In genomic region chr12:1665366-1665765, GRCh38 we compare ENCODE assay signal across 20 cellular contexts. TPM values are rescaled to one million over a fixed set of nuclear protein-coding genes. Genes with fewer than 3 reads are reported as not detected.
A peak's percentile ranks its signal among the peaks of the same experiment; 100 is the strongest.
DNase-seq lines count a peak whose midpoint lies in the region; ATAC-seq, FAIRE-seq and TF ChIP-seq lines count a peak whose summit lies in the region.
"Had no signal": no experiment of that assay in that cellular context is flagged by ENCODE, and none has a peak within 500 bp of the region (broad histone marks: within the 10 kb centered on the region; RNA-seq: fewer than 3 reads in every experiment).

No MANE protein-coding gene starts in this region.

- no peak overlapping the region for H3K4me3 Mint-ChIP-seq in HFFc6
- H3K4me3 Mint-ChIP-seq: activated CD8-positive, alpha-beta T cell treated with anti-CD3 and anti-CD28 coated beads for 36 hours had no signal

- ATAC-seq in A549: no peak
- ATAC-seq in gastrocnemius medialis: no peak
- ATAC-seq in psoas muscle: no peak
- ATAC-seq in HG02973 (IDR thresholded peaks at IDR 0.05; ENCODE audit: unreplicated experiment): no peak
- no peak for ATAC-seq in GM19328 (IDR thresholded peaks at IDR 0.05; ENCODE audit: unreplicated experiment)
- ATAC-seq in foreskin keratinocyte: no peak
- ATAC-seq: activated CD8-positive, alpha-beta T cell treated with anti-CD3 and anti-CD28 coated beads for 36 hours had no signal

- no peak for TF ChIP-seq EP300 in A549 (IDR thresholded peaks at IDR 0.05)

- H3K4me1 Mint-ChIP-seq in HFFc6 (ENCODE audit: low read depth): peaks cover 28% of the 10 kb centered on the region

- WGBS in A549 (ENCODE audit: missing lambda C conversion rate): 88% methylated on average over 2 of the region's 2 CpGs
- WGBS in psoas muscle, 3 donors: 85 to 91% (median 91%) methylated on average over 2 of the region's 2 CpGs

- no peak overlapping the region for H3K4me2 ChIP-seq in A549
- H3K4me2 ChIP-seq: SK-N-SH had no signal

- H3K4me3 ChIP-seq in A549 (no peak overlapping the region), colonic mucosa (no peak overlapping the region), gastrocnemius medialis (no peak overlapping the region), psoas muscle (no peak overlapping the region)
- H3K4me3 ChIP-seq: thoracic aorta had no signal

- no peaks in the 10 kb centered on the region; the same call in 1 of the 2 replicates for H3K9me3 Mint-ChIP-seq in HFFc6
- H3K9me3 Mint-ChIP-seq: nephron had no signal

- CTCF ChIA-PET in A549 (lab: Yijun Ruan, JAX): interaction anchor here (0.9 to 1.7 kb wide), 5 partner anchors 13 to 274 kb away, joined by 3 to 9 read pairs (median 4); no protein-coding TSS in a partner anchor

- in situ Hi-C loops in gastrocnemius medialis (cut with MboI; ENCODE audit: low sequenced_read_pairs in 4 of 4): no loop called here

- H3K36me3 Mint-ChIP-seq in HFFc6 (ENCODE audit: low read depth): peaks cover 4% of the 10 kb centered on the region; the same call in 1 of the 2 replicates

- 0 out of 6 replicates have a peak overlapping the region, but pooled peaks of 1 of the 2 experiments have one; percentile 8 for H3K27ac ChIP-seq in A549
- H3K27ac ChIP-seq in colonic mucosa: peak overlapping the region; percentile 29
- H3K27ac ChIP-seq in gastrocnemius medialis: peak overlapping the region in 3 of 4 donors; percentile 16 to 65 (median 33)
- no peak overlapping the region for H3K27ac ChIP-seq in psoas muscle
- H3K27ac ChIP-seq in foreskin keratinocyte: no peak overlapping the region
- H3K27ac ChIP-seq: RWPE1 had no signal

- no peak for TF ChIP-seq RAD21 in A549 (conservative IDR thresholded peaks at IDR 0.05 in 1 of 2, IDR thresholded peaks at IDR 0.05 in 1 of 2)

- TF ChIP-seq CTCF in A549 (IDR thresholded peaks at IDR 0.05): no peak
- no peak for TF ChIP-seq CTCF in HFFc6 (IDR thresholded peaks at IDR 0.05)
- no peak for TF ChIP-seq CTCF in colonic mucosa (IDR thresholded peaks at IDR 0.05)
- no peak for TF ChIP-seq CTCF in gastrocnemius medialis (IDR thresholded peaks at IDR 0.05 in 4 of 5, conservative IDR thresholded peaks at IDR 0.05 in 1 of 5)
- no peak for TF ChIP-seq CTCF in psoas muscle (IDR thresholded peaks at IDR 0.05)
- TF ChIP-seq CTCF in foreskin keratinocyte (conservative IDR thresholded peaks at IDR 0.05): no peak

- intact Hi-C loops in colonic mucosa (cut with DNase I) (no loop called here), gastrocnemius medialis (cut with DNase I; ENCODE audit: low total_unique reads) (no loop called here), psoas muscle (cut with DNase I) (no loop called here)

- no peak overlapping the region for H3K9ac ChIP-seq in colonic mucosa (ENCODE audit: low read depth in 2 of 2, low read length in 2 of 2)
- H3K9ac ChIP-seq: SK-N-SH had no signal

- TF ChIP-seq POLR2A in A549 (IDR thresholded peaks at IDR 0.05; ENCODE audit: low read length): no peak
- TF ChIP-seq POLR2A in gastrocnemius medialis (IDR thresholded peaks at IDR 0.05): no peak

- H3K36me3 ChIP-seq in colonic mucosa: no peaks in the 10 kb centered on the region
- no peaks in the 10 kb centered on the region for H3K36me3 ChIP-seq in gastrocnemius medialis
- H3K36me3 ChIP-seq in psoas muscle (ENCODE audit: insufficient read depth in 1 of 2, low read depth in 1 of 2): no peaks in the 10 kb centered on the region
- H3K36me3 ChIP-seq: BE2C, thoracic aorta had no signal

- H3K9me3 ChIP-seq in A549 (no peaks in the 10 kb centered on the region), colonic mucosa (no peaks in the 10 kb centered on the region), gastrocnemius medialis (no peaks in the 10 kb centered on the region), psoas muscle (no peaks in the 10 kb centered on the region)
- H3K9me3 ChIP-seq: BE2C, SK-N-SH, thoracic aorta had no signal

- DNase-seq in A549 (ENCODE audit: low read depth in 1 of 2, low spot score in 1 of 2) (no peak), HFFc6 (no peak), colonic mucosa (no peak), gastrocnemius medialis (no peak), psoas muscle (no peak), foreskin keratinocyte (no peak)
- DNase-seq: activated CD8-positive, alpha-beta T cell treated with anti-CD3 and anti-CD28 coated beads for 36 hours; amygdala; BE2C; DMS153; KG1; NCI-H526; SK-N-SH; T1000 had no signal

- peak overlapping the region; percentile 4; the same call in 1 of the 2 replicates for H3K27ac Mint-ChIP-seq in HFFc6
- H3K27ac Mint-ChIP-seq: activated CD8-positive, alpha-beta T cell treated with anti-CD3 and anti-CD28 coated beads for 36 hours; progenitor cell of endocrine pancreas had no signal

- POLR2A ChIA-PET in A549 (lab: Yijun Ruan, JAX): interaction anchor here (0.6 kb wide), 1 partner anchor 13 kb away, joined by 3 read pairs; no protein-coding TSS in a partner anchor

- H3K4me1 ChIP-seq in A549 (peaks cover 19% of the 10 kb centered on the region; the same call in 2 of the 3 replicates), colonic mucosa (peaks cover 3% of the 10 kb centered on the region), gastrocnemius medialis (peaks cover 3 to 17% of the 10 kb centered on the region in 2 donors), psoas muscle (peaks cover 12% of the 10 kb centered on the region), foreskin keratinocyte (peaks cover 8% of the 10 kb centered on the region)
- H3K4me1 ChIP-seq: BE2C had no signal

- FAIRE-seq in A549 (lab: Jason Lieb, UNC): no peak

- H3K27me3 Mint-ChIP-seq in HFFc6 (ENCODE audit: insufficient read depth): peaks cover 23% of the 10 kb centered on the region
- H3K27me3 Mint-ChIP-seq: activated CD8-positive, alpha-beta T cell treated with anti-CD3 and anti-CD28 coated beads for 36 hours had no signal

- no peaks in the 10 kb centered on the region for H3K27me3 ChIP-seq in colonic mucosa
- H3K27me3 ChIP-seq in gastrocnemius medialis: peaks cover 0 to 3% (median 0%) of the 10 kb centered on the region in 3 donors
- peaks cover 0 to 3% (median 0%) of the 10 kb centered on the region in 3 donors for H3K27me3 ChIP-seq in psoas muscle (ENCODE audit: insufficient read depth in 3 of 3, low read length in 2 of 3)
- no peaks in the 10 kb centered on the region for H3K27me3 ChIP-seq in foreskin keratinocyte
- H3K27me3 ChIP-seq: BE2C had no signal

TF ChIP-seq in A549, 52 proteins besides CTCF, POLR2A, EP300 and RAD21:
- peak; percentile 73; the same call in 1 of the 2 replicates for TF ChIP-seq NFE2L2 (conservative IDR thresholded peaks at IDR 0.05; ENCODE audit: low read length)
- TF ChIP-seq MAFK (IDR thresholded peaks at IDR 0.05; ENCODE audit: partially characterized antibody): peak; percentile 86
- no peak for TF ChIP-seq CBX2 (IDR thresholded peaks at IDR 0.05; ENCODE audit: borderline replicate concordance, low read depth)
- no peak for TF ChIP-seq HOXB5 (CRISPR knock-in tag; IDR thresholded peaks at IDR 0.05)
- TF ChIP-seq RNF2 (IDR thresholded peaks at IDR 0.05; ENCODE audit: borderline replicate concordance, low read depth): no peak

RNA-seq across cellular contexts. Expression of gene ADIPOR2, which starts 25.5 kb away (rescaled TPM):
- polyA plus RNA-seq in A549 (2011; rRNA removed): 65.4 and 80.0 TPM in 2 replicates
- 23.7 and 31.8 TPM in 2 replicates for polyA plus RNA-seq in A549 (2012; cell fraction: cytosol; rRNA removed)
- polyA plus RNA-seq in A549 (2012; cell fraction: nucleus; rRNA removed): 12.0 and 21.8 TPM in 2 replicates
- polyA plus RNA-seq in A549 (2017; fragmentation: RNase III; extraction: RNeasy Plus Mini Kit Qiagen cat#74134 plus additional on column Dnase treatment): 52.3 to 60.4 TPM (median 59.8 TPM) in 3 replicates
- 42.8 and 50.1 TPM in 2 replicates for polyA minus RNA-seq in A549 (2011; rRNA and poly(A)+ RNA removed)
- total RNA-seq in HFFc6 (2021; fragmentation: NEBNext Ultra II Directional; extraction: Animal tissue kit (Norgen Biotek cat#: 25700)): 10 to 100 TPM; 38.9 to 50.1 (median 44.9) TPM
- 100 to 1,000 TPM in 1 of 2 donors, 10 to 100 TPM in 1; 68.3 to 138 TPM for total RNA-seq in colonic mucosa
- total RNA-seq in gastrocnemius medialis: 10 to 100 TPM; 18.9 to 47.4 (median 25.1) TPM
- total RNA-seq in psoas muscle: 10 to 100 TPM; 36.7 to 49.4 (median 43.2) TPM
- 10 to 100 TPM; 28.6 to 52.1 (median 44.2) TPM for polyA plus RNA-seq in psoas muscle
- 59.1 and 61.6 TPM in 2 replicates for total RNA-seq in foreskin keratinocyte
- polyA plus RNA-seq in foreskin keratinocyte: 29.7 and 33.9 TPM in 2 replicates

RNA-seq across cellular contexts. Expression of gene WNT5B, which starts 36.3 kb away (rescaled TPM):
- polyA plus RNA-seq in A549 (2011; rRNA removed) (1.3 TPM in 2 replicates), A549 (2017; fragmentation: RNase III; extraction: RNeasy Plus Mini Kit Qiagen cat#74134 plus additional on column Dnase treatment) (1.0 to 1.6 TPM (median 1.5 TPM) in 3 replicates), psoas muscle (under 1 TPM; 0.43 to 0.80 (median 0.49) TPM), foreskin keratinocyte (19.2 and 23.6 TPM in 2 replicates)
- polyA plus RNA-seq in A549 (2012; cell fraction: cytosol; rRNA removed): 1.0 and 2.1 TPM in 2 replicates
- 4.0 and 4.2 TPM in 2 replicates for polyA plus RNA-seq in A549 (2012; cell fraction: nucleus; rRNA removed)
- polyA minus RNA-seq in A549 (2011; rRNA and poly(A)+ RNA removed): 1.4 and 2.9 TPM in 2 replicates
- total RNA-seq in HFFc6 (2021; fragmentation: NEBNext Ultra II Directional; extraction: Animal tissue kit (Norgen Biotek cat#: 25700)): 100 to 1,000 TPM; 191 to 289 (median 200) TPM
- total RNA-seq in colonic mucosa (1 to 10 TPM; 1.5 to 5.9 TPM), gastrocnemius medialis (1 to 10 TPM in 2 of 4 donors, under 1 TPM in 2; 0.17 to 2.5 (median 0.88) TPM), psoas muscle (1 to 10 TPM in 3 of 4 donors, under 1 TPM in 1; 0.46 to 4.8 (median 1.6) TPM), foreskin keratinocyte (19.9 and 23.8 TPM in 2 replicates)
- total RNA-seq: activated CD8-positive, alpha-beta T cell treated with anti-CD3 and anti-CD28 coated beads for 36 hours had no signal

Comparison
In these comparisons a context has a peak if more than half of its experiments do, and no peak if none do; other contexts are left out.
1. H3K27ac ChIP-seq: peak in colonic mucosa (single experiment) and gastrocnemius medialis (3 of 4); none in psoas muscle (single experiment) and foreskin keratinocyte (single experiment).